ENCODE assay signal across 1 cellular context in the genomic region with DNA sequence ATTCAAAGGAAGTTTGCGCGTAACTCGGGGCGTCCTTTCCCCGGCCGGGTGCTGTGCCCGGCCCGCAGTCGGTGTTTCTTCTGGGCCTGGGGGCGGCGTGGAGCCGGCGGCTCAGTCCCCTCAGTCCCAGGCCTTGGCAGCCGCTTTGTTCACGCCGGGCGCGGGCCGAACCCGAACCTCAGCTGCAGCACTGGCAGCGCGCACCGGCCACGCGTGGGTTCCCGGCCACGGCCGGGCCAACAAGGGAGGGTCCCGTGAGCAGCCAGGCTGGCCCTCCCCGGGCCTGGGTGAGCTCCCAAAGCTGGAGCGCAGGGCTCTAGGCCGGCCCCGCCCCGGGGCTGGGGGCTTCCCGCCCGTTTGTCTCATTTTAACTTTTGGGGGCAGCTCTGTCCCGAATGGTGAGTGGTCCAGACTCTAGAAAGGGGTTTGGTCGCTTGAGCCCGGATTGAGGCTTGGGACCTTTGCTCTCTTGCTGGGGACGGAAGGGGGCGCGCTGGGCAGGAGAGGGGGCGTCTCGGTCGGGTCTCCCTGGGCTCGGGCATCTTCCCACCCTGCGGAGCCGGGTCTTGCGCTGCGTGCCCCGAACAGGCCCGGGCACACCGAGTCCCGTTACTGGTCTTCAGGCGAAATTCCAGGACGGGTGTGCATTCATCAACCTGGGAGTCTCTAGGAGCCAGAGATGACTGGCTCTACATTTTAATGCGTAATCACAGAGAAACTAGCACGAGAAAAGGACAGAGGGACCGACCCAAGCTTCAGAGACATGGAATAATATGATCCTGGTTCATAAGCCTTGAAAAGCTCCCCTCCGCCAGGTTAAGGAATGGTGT.
TF ChIP-seq lines count a peak whose summit lies in the region.

No MANE protein-coding gene starts in this region.

TF ChIP-seq in Ishikawa, 13 proteins besides CTCF, POLR2A, EP300 and RAD21 (continued from another document):
- TF ChIP-seq REST (IDR thresholded peaks at IDR 0.05; ENCODE audit: low read depth) (no peak), YY1 (IDR thresholded peaks at IDR 0.05; ENCODE audit: low read depth) (no peak), TEAD4 (IDR thresholded peaks at IDR 0.05) (no peak), TCF12 (IDR thresholded peaks at IDR 0.05; ENCODE audit: low read depth) (no peak), USF1 (IDR thresholded peaks at IDR 0.05) (no peak), ZBTB7A (IDR thresholded peaks at IDR 0.05; ENCODE audit: low read depth) (0 out of 2 replicates have a peak, but pooled peaks have one; percentile 11)
